30 cellular contexts compared by ENCODE assay signal in genomic region chr14:57712698-57713097, GRCh38.
"Had no signal": no experiment of that assay in that cellular context is flagged by ENCODE, and none has a peak within 500 bp of the region (broad histone marks: within the 10 kb centered on the region; RNA-seq: fewer than 3 reads in every experiment).

No MANE protein-coding gene starts in this region.

- H3K36me3 ChIP-seq: ascending aorta, breast epithelium, cardiac muscle cell, colonic mucosa, esophagus muscularis mucosa, gastrocnemius medialis, heart left ventricle had no signal

- H3K4me1 ChIP-seq: ascending aorta, breast epithelium, colonic mucosa, esophagus muscularis mucosa, foreskin keratinocyte, gastrocnemius medialis, heart left ventricle had no signal

- DNase-seq: activated CD4-positive, alpha-beta memory T cell treated with anti-CD3 and anti-CD28 coated beads, Interleukin-2, amount 10 ng/mL, durations not matched to agents 7 days and 5 days; activated CD4-positive, alpha-beta T cell treated with anti-CD3 and anti-CD28 coated beads for 36 hours; activated CD4-positive, alpha-beta T cell treated with anti-CD3 and anti-CD28 coated beads, Interleukin-2, amount 10 ng/mL, durations not matched to agents 24 days and 14 days; activated CD4-positive, alpha-beta T cell treated with anti-CD3 and anti-CD28 coated beads, Interleukin-2, amount 50 U/mL, for 4 hours; activated CD4-positive, CD25-positive, alpha-beta regulatory T cell; activated CD4-positive, CD25-positive, alpha-beta regulatory T cell treated with anti-CD3 and anti-CD28 coated beads, Interleukin-2, amount 50 U/mL, for 72 hours; activated CD8-positive, alpha-beta memory T cell treated with anti-CD3 and anti-CD28 coated beads, Interleukin-2, amount 50 U/mL, for 48 hours; activated gamma-delta T cell; activated naive CD4-positive, alpha-beta T cell; activated naive CD4-positive, alpha-beta T cell treated with anti-CD3 and anti-CD28 coated beads, Interleukin-2, amount 10 ng/mL, durations not matched to agents 7 days and 5 days; activated naive CD8-positive, alpha-beta T cell treated with anti-CD3 and anti-CD28 coated beads, Interleukin-2, amount 10 ng/mL, durations not matched to agents 7 days and 5 days; activated T-cell treated with anti-CD3 and anti-CD28 coated beads for 4 hours; activated T-cell treated with anti-CD3 and anti-CD28 coated beads, Interleukin-2, amount 50 U/mL, for 24 hours; activated T-cell treated with anti-CD3 and anti-CD28 coated beads, Interleukin-2, amount 50 U/mL, for 72 hours; central memory CD4-positive, alpha-beta T cell; cerebellar nuclear complex; colonic mucosa; effector CD8-positive, alpha-beta T cell; erythroblast; foreskin keratinocyte; gastrocnemius medialis; glutamatergic neuron; heart left ventricle; T-helper 2 cell had no signal

- H3K27me3 Mint-ChIP-seq: activated CD4-positive, alpha-beta memory T cell treated with anti-CD3 and anti-CD28 coated beads, Interleukin-2, amount 10 ng/mL, durations not matched to agents 7 days and 5 days; activated CD4-positive, alpha-beta T cell treated with anti-CD3 and anti-CD28 coated beads, Interleukin-2, amount 10 ng/mL, durations not matched to agents 24 days and 14 days; activated naive CD4-positive, alpha-beta T cell treated with anti-CD3 and anti-CD28 coated beads, Interleukin-2, amount 10 ng/mL, durations not matched to agents 7 days and 5 days; activated naive CD8-positive, alpha-beta T cell treated with anti-CD3 and anti-CD28 coated beads, Interleukin-2, amount 10 ng/mL, durations not matched to agents 7 days and 5 days; activated T-cell treated with anti-CD3 and anti-CD28 coated beads, Interleukin-2, amount 50 U/mL, for 24 hours; brain had no signal

- H3K4me3 ChIP-seq: ascending aorta, breast epithelium, cardiac muscle cell, colonic mucosa, esophagus muscularis mucosa, gastrocnemius medialis, heart left ventricle had no signal

- H3K27ac Mint-ChIP-seq: activated CD4-positive, alpha-beta memory T cell treated with anti-CD3 and anti-CD28 coated beads, Interleukin-2, amount 10 ng/mL, durations not matched to agents 7 days and 5 days; activated CD4-positive, alpha-beta T cell treated with anti-CD3 and anti-CD28 coated beads for 36 hours; activated CD4-positive, alpha-beta T cell treated with anti-CD3 and anti-CD28 coated beads, Interleukin-2, amount 10 ng/mL, durations not matched to agents 24 days and 14 days; activated naive CD4-positive, alpha-beta T cell treated with anti-CD3 and anti-CD28 coated beads, Interleukin-2, amount 10 ng/mL, durations not matched to agents 7 days and 5 days; activated naive CD4-positive, alpha-beta T cell treated with anti-CD3 and anti-CD28 coated beads, Interleukin-2, amount 50 U/mL, for 72 hours; activated naive CD8-positive, alpha-beta T cell treated with anti-CD3 and anti-CD28 coated beads, Interleukin-2, amount 10 ng/mL, durations not matched to agents 7 days and 5 days; activated T-cell treated with anti-CD3 and anti-CD28 coated beads, Interleukin-2, amount 50 U/mL, for 24 hours; activated T-cell treated with anti-CD3 and anti-CD28 coated beads, Interleukin-2, amount 50 U/mL, for 72 hours; brain had no signal

- H3K27me3 ChIP-seq: ascending aorta, breast epithelium, cardiac muscle cell, colonic mucosa, esophagus muscularis mucosa, gastrocnemius medialis, heart left ventricle had no signal

- H3K4me1 Mint-ChIP-seq: activated CD4-positive, alpha-beta memory T cell treated with anti-CD3 and anti-CD28 coated beads, Interleukin-2, amount 10 ng/mL, durations not matched to agents 7 days and 5 days; activated CD4-positive, alpha-beta T cell treated with anti-CD3 and anti-CD28 coated beads for 36 hours; activated CD4-positive, alpha-beta T cell treated with anti-CD3 and anti-CD28 coated beads, Interleukin-2, amount 10 ng/mL, durations not matched to agents 24 days and 14 days; activated naive CD4-positive, alpha-beta T cell treated with anti-CD3 and anti-CD28 coated beads, Interleukin-2, amount 10 ng/mL, durations not matched to agents 7 days and 5 days; brain had no signal

- H3K36me3 Mint-ChIP-seq: activated naive CD4-positive, alpha-beta T cell treated with anti-CD3 and anti-CD28 coated beads, Interleukin-2, amount 10 ng/mL, durations not matched to agents 7 days and 5 days; activated naive CD4-positive, alpha-beta T cell treated with anti-CD3 and anti-CD28 coated beads, Interleukin-2, amount 50 U/mL, for 72 hours; activated naive CD8-positive, alpha-beta T cell treated with anti-CD3 and anti-CD28 coated beads, Interleukin-2, amount 10 ng/mL, durations not matched to agents 7 days and 5 days; brain had no signal

- ATAC-seq: activated CD4-positive, alpha-beta T cell treated with anti-CD3 and anti-CD28 coated beads for 36 hours; activated naive CD4-positive, alpha-beta T cell treated with anti-CD3 and anti-CD28 coated beads, Interleukin-2, amount 50 U/mL, for 72 hours; activated T-cell treated with anti-CD3 and anti-CD28 coated beads, Interleukin-2, amount 50 U/mL, for 72 hours; foreskin keratinocyte; gastrocnemius medialis; heart left ventricle had no signal

- H3K27ac ChIP-seq: ascending aorta, breast epithelium, cardiac muscle cell, colonic mucosa, esophagus muscularis mucosa, foreskin keratinocyte, gastrocnemius medialis, heart left ventricle had no signal

- H3K4me3 Mint-ChIP-seq: activated CD4-positive, alpha-beta memory T cell treated with anti-CD3 and anti-CD28 coated beads, Interleukin-2, amount 10 ng/mL, durations not matched to agents 7 days and 5 days; activated CD4-positive, alpha-beta T cell treated with anti-CD3 and anti-CD28 coated beads for 36 hours; activated CD4-positive, alpha-beta T cell treated with anti-CD3 and anti-CD28 coated beads, Interleukin-2, amount 10 ng/mL, durations not matched to agents 24 days and 14 days; activated naive CD4-positive, alpha-beta T cell treated with anti-CD3 and anti-CD28 coated beads, Interleukin-2, amount 10 ng/mL, durations not matched to agents 7 days and 5 days; activated naive CD8-positive, alpha-beta T cell treated with anti-CD3 and anti-CD28 coated beads, Interleukin-2, amount 10 ng/mL, durations not matched to agents 7 days and 5 days; activated T-cell treated with anti-CD3 and anti-CD28 coated beads, Interleukin-2, amount 50 U/mL, for 24 hours; activated T-cell treated with anti-CD3 and anti-CD28 coated beads, Interleukin-2, amount 50 U/mL, for 72 hours had no signal

- H3K9me3 ChIP-seq: colonic mucosa, gastrocnemius medialis had no signal
